In the genomic region with DNA sequence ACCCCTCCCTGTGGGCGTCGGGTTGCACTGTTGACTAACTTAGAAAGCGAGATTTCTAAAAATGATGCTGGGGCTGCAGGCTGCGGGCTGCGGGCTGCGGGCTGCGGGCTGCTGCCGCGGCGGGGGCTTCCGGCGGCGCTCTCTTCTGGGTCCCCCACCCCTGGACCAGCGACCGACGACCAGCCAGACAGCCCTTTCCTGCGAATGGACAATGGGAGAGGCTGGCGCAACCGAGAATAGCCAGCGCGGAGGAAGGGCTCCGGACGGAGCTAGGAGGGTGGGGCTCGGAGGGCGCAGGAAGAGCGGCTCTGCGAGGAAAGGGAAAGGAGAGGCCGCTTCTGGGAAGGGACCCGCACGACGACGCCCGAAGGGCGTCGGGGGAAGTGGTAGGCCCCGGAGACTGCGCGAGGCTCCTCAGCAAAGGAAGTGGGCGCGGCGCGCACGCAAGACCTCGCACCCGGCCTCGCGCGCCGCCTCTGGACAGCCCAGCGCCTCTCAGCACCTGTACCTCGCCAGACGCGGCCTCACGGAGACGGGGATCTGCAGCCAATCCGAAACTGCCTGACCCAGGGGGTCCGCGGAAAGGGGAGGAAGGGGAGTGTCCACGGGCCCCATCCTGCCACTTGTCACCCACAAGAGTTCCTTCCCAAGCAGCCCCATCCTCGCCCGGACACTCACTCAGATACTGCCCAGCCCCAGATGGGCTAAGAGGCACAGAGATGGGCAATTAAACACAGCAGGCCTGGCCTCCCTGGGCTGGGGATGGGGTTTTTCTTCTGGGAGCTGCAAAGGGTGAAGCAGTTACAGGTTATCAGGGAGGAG, we compare ENCODE assay signal across 9 cellular contexts.
DNase-seq lines count a peak whose midpoint lies in the region; ATAC-seq and TF ChIP-seq lines count a peak whose summit lies in the region.
"Had no signal": no experiment of that assay in that cellular context is flagged by ENCODE, and none has a peak within 500 bp of the region (broad histone marks: within the 10 kb centered on the region; RNA-seq: fewer than 3 reads in every experiment).

No MANE protein-coding gene starts in this region.

- peaks cover 30% of the 10 kb centered on the region for H3K4me1 ChIP-seq in ectodermal cell (ENCODE audit: control insufficient read depth, insufficient read depth, low read length)

- peaks cover 28% of the 10 kb centered on the region for H3K27me3 ChIP-seq in ectodermal cell (ENCODE audit: control insufficient read depth, insufficient read depth, low read length, poor library complexity, severe bottlenecking)

- intact Hi-C loops in activated CD4-positive, alpha-beta T cell treated with anti-CD3 and anti-CD28 coated beads for 36 hours (cut with DNase I, micrococcal nuclease): loop anchor here (1.0 to 5.0 kb wide), 11 partner anchors 13 to 235 kb away; partner anchors contain the start of genes HEG1 (in 1 of the 2) and ZNF148 (in 1 of the 2)

- POLR2A ChIA-PET in activated CD4-positive, alpha-beta T cell treated with anti-CD3 and anti-CD28 coated beads for 36 hours (lab: Charles Lee): no interaction called here

- H3K36me3 ChIP-seq in ectodermal cell (ENCODE audit: control insufficient read depth, insufficient read depth, low read length): no peaks in the 10 kb centered on the region

- ATAC-seq in GM19043 (IDR thresholded peaks at IDR 0.05; ENCODE audit: low read depth, unreplicated experiment) (peak; percentile 52), HG03378 (IDR thresholded peaks at IDR 0.05; ENCODE audit: unreplicated experiment) (peak; percentile 41), GM18519 (IDR thresholded peaks at IDR 0.05; ENCODE audit: low FRiP score, unreplicated experiment) (no peak)
- ATAC-seq in activated CD4-positive, alpha-beta T cell treated with anti-CD3 and anti-CD28 coated beads for 36 hours: peak; percentile 85
- ATAC-seq: HCT116 had no signal

- peaks cover 28% of the 10 kb centered on the region for H3K4me1 Mint-ChIP-seq in activated CD4-positive, alpha-beta T cell treated with anti-CD3 and anti-CD28 coated beads for 36 hours
- H3K4me1 Mint-ChIP-seq in mesothelial cell of epicardium: peaks cover 25% of the 10 kb centered on the region

- peaks cover 36% of the 10 kb centered on the region for H3K27me3 Mint-ChIP-seq in activated CD4-positive, alpha-beta T cell treated with anti-CD3 and anti-CD28 coated beads for 36 hours
- H3K27me3 Mint-ChIP-seq in mesothelial cell of epicardium (ENCODE audit: low read depth): peaks cover 10% of the 10 kb centered on the region

- H3K4me3 Mint-ChIP-seq in activated CD4-positive, alpha-beta T cell treated with anti-CD3 and anti-CD28 coated beads for 36 hours: peak overlapping the region; percentile 56
- peak overlapping the region; percentile 51 for H3K4me3 Mint-ChIP-seq in mesothelial cell of epicardium

- H3K27ac ChIP-seq in ectodermal cell (ENCODE audit: insufficient read depth, low read depth, low read length, poor library complexity, severe bottlenecking): no peak overlapping the region

- DNase-seq in AG09319 (ENCODE audit: extremely low read depth, low read depth): no peak
- DNase-seq in activated CD4-positive, alpha-beta T cell treated with anti-CD3 and anti-CD28 coated beads for 36 hours: peak; percentile 84
- DNase-seq in mesothelial cell of epicardium (ENCODE audit: low spot score in 2 of 2, unreplicated experiment in 2 of 2): peak in 1 of 2 experiments; percentile 51
- DNase-seq in stimulated activated CD8-positive, alpha-beta memory T cell treated with anti-CD3 and anti-CD28 coated beads, Interleukin-4, amount 100 ng/mL, for 24 hours (ENCODE audit: low read depth): peak; percentile 67

- WGBS in ectodermal cell, 2 experiments: 6% methylated on average over 61 of the region's 61 CpGs

- no peaks in the 10 kb centered on the region for H3K36me3 Mint-ChIP-seq in activated CD4-positive, alpha-beta T cell treated with anti-CD3 and anti-CD28 coated beads for 36 hours (ENCODE audit: low read depth)
- no peaks in the 10 kb centered on the region for H3K36me3 Mint-ChIP-seq in mesothelial cell of epicardium

- H3K9me3 ChIP-seq in ectodermal cell (ENCODE audit: control insufficient read depth, low read length): no peaks in the 10 kb centered on the region

- peak; percentile 24 for TF ChIP-seq CTCF in AG09319 (IDR thresholded peaks at IDR 0.05; ENCODE audit: low read depth, low read length)
- TF ChIP-seq CTCF in mesothelial cell of epicardium (IDR thresholded peaks at IDR 0.05; ENCODE audit: unreplicated experiment): no peak

- H3K4me3 ChIP-seq in ectodermal cell (ENCODE audit: insufficient read depth, low read depth, low read length): peak overlapping the region; percentile 36

- H3K9me3 Mint-ChIP-seq in activated CD4-positive, alpha-beta T cell treated with anti-CD3 and anti-CD28 coated beads for 36 hours (ENCODE audit: low read depth): no peaks in the 10 kb centered on the region
- no peaks in the 10 kb centered on the region for H3K9me3 Mint-ChIP-seq in mesothelial cell of epicardium

- H3K27ac Mint-ChIP-seq in activated CD4-positive, alpha-beta T cell treated with anti-CD3 and anti-CD28 coated beads for 36 hours: peak overlapping the region; percentile 56
- H3K27ac Mint-ChIP-seq in mesothelial cell of epicardium: no peak overlapping the region

- CTCF ChIA-PET in activated CD4-positive, alpha-beta T cell treated with anti-CD3 and anti-CD28 coated beads for 36 hours (lab: Charles Lee): no interaction called here
